Comparison of ENCODE assay signal across 12 cellular contexts in genomic region chr3:141049681-141050080, GRCh38. TPM values are rescaled to one million over a fixed set of nuclear protein-coding genes. Genes with fewer than 3 reads are reported as not detected.
A peak's percentile ranks its signal among the peaks of the same experiment; 100 is the strongest.
DNase-seq lines count a peak whose midpoint lies in the region; ATAC-seq, FAIRE-seq and TF ChIP-seq lines count a peak whose summit lies in the region.
"Had no signal": no experiment of that assay in that cellular context is flagged by ENCODE, and none has a peak within 500 bp of the region (broad histone marks: within the 10 kb centered on the region; RNA-seq: fewer than 3 reads in every experiment).

No MANE protein-coding gene starts in this region.

- DNase-seq in activated CD4-positive, alpha-beta T cell treated with anti-CD3 and anti-CD28 coated beads for 48 hours, result peak; percentile 34
- no peak for DNase-seq in activated CD4-positive, alpha-beta T cell treated with anti-CD3 and anti-CD28 coated beads, Interleukin-2, amount 10 ng/mL, durations not matched to agents 7 days and 5 days
- peak; percentile 16 to 34 (median 20) for DNase-seq in K562 (ENCODE audit: extremely low read depth in 1 of 4, low spot score in 3 of 4)
- DNase-seq in retinal pigment epithelial cell (ENCODE audit: low read depth), result no peak
- DNase-seq in foreskin fibroblast, result no peak
- no peak for DNase-seq in NCI-H2081 treated with DMSO at 0.1 percent for 48 hours (lab: John Stamatoyannopoulos, UW)
- DNase-seq in lower lobe of right lung, result no peak
- DNase-seq: cerebellar nuclear complex; stimulated activated CD4-positive, alpha-beta T cell treated with anti-CD3 and anti-CD28 coated beads, Interleukin-1b, Interleukin-23, amount 100 ng/mL, for 48 hours; testis had no signal

- in situ Hi-C loops in K562 (cut with MboI), result no loop called here

- H3K9ac ChIP-seq in Loucy (ENCODE audit: low read depth, low read length, poor library complexity, severe bottlenecking) (no peak overlapping the region), K562 (ENCODE audit: insufficient read depth in 1 of 2, low read depth in 2 of 2, low read length in 2 of 2) (no peak overlapping the region)

- H3K4me3 Mint-ChIP-seq in activated CD4-positive, alpha-beta T cell treated with anti-CD3 and anti-CD28 coated beads, Interleukin-2, amount 10 ng/mL, durations not matched to agents 7 days and 5 days, result no peak overlapping the region

- H3K4me2 ChIP-seq in Loucy (ENCODE audit: low read depth, low read length, poor library complexity, severe bottlenecking) (peak overlapping the region; percentile 96), K562 (ENCODE audit: insufficient read depth, low read length) (no peak overlapping the region)

- H3K27ac Mint-ChIP-seq in activated CD4-positive, alpha-beta T cell treated with anti-CD3 and anti-CD28 coated beads, Interleukin-2, amount 10 ng/mL, durations not matched to agents 7 days and 5 days, result no peak overlapping the region

- H3K79me2 ChIP-seq in Loucy (ENCODE audit: insufficient read depth, low read length) (peaks cover 17% of the 10 kb centered on the region), K562 (ENCODE audit: control insufficient read depth, insufficient read depth, low read length) (no peaks in the 10 kb centered on the region)

- no peaks in the 10 kb centered on the region for H3K9me3 Mint-ChIP-seq in activated CD4-positive, alpha-beta T cell treated with anti-CD3 and anti-CD28 coated beads, Interleukin-2, amount 10 ng/mL, durations not matched to agents 7 days and 5 days

- H3K4me1 ChIP-seq in Loucy (ENCODE audit: insufficient read depth, low read length, poor library complexity, severe bottlenecking) (peaks cover 22% of the 10 kb centered on the region), K562 (replicated peaks in 1 of 2; ENCODE audit: control insufficient read depth in 2 of 2, insufficient read depth in 2 of 2, low read length in 2 of 2) (peaks cover 0 to 3% of the 10 kb centered on the region in 2 experiments; a peak in 1 of 5 replicates), lower lobe of right lung (peaks cover 6% of the 10 kb centered on the region)

- no peak overlapping the region for H2AFZ ChIP-seq in Loucy (ENCODE audit: low read length)
- H2AFZ ChIP-seq in K562 (ENCODE audit: low read depth, low read length), result no peak overlapping the region

- BruUV-seq in K562 (replicated peaks; lab: Mats Ljungman, UMichigan), result no TSS peak

- ATAC-seq in K562, result peak; percentile 81
- ATAC-seq in lower lobe of right lung, result no peak

- peak; percentile 77 for TF ChIP-seq CTCF in Loucy (conservative IDR thresholded peaks at IDR 0.05; ENCODE audit: low read length)
- TF ChIP-seq CTCF in K562 (IDR thresholded peaks at IDR 0.05 in 2 of 3, conservative IDR thresholded peaks at IDR 0.05 in 1 of 3; ENCODE audit: insufficient read depth in 2 of 3, low read depth in 1 of 3, low read length in 3 of 3), result peak; percentile 25 to 35 (median 32); a peak in 3 of 6 replicates
- peak; percentile 42 for TF ChIP-seq CTCF in retinal pigment epithelial cell (conservative IDR thresholded peaks at IDR 0.05; ENCODE audit: low read depth, low read length)
- no peak for TF ChIP-seq CTCF in foreskin fibroblast (IDR thresholded peaks at IDR 0.05; ENCODE audit: low read depth, low read length)
- no peak for TF ChIP-seq CTCF in lower lobe of right lung (IDR thresholded peaks at IDR 0.05)

- H3K27me3 ChIP-seq in Loucy (ENCODE audit: insufficient read depth, low read length, poor library complexity, severe bottlenecking), result peaks cover 14% of the 10 kb centered on the region
- H3K27me3 ChIP-seq in K562 (ENCODE audit: control insufficient read depth in 2 of 2, insufficient read depth in 2 of 2, low read length in 2 of 2), result peaks cover 9 to 51% of the 10 kb centered on the region in 2 experiments; a peak in 4 of 5 replicates
- peaks cover 42% of the 10 kb centered on the region for H3K27me3 ChIP-seq in lower lobe of right lung (ENCODE audit: low read depth)
- H3K27me3 ChIP-seq: testis had no signal

- POLR2A ChIA-PET in activated CD4-positive, alpha-beta T cell treated with anti-CD3 and anti-CD28 coated beads, Interleukin-2, amount 10 ng/mL, durations not matched to agents 7 days and 5 days (lab: Charles Lee), result no interaction called here
- POLR2A ChIA-PET in K562 (lab: Yijun Ruan, JAX), result interaction anchor here (0.9 kb wide), 1 partner anchor 146 kb away, joined by 3 read pairs; no protein-coding TSS in a partner anchor

- WGBS in K562 (ENCODE audit: insufficient coverage, low coverage, missing lambda C conversion rate), result 0% methylated on average over 2 of the region's 2 CpGs

- intact Hi-C loops in K562 (cut with micrococcal nuclease) (loop anchor here (5.0 kb wide), 1 partner anchor 58 kb away; no protein-coding TSS in a partner anchor), lower lobe of right lung (cut with DNase I) (no loop called here)

- peak; percentile 6 for FAIRE-seq in K562 (lab: Jason Lieb, UNC)

- CTCF ChIA-PET in activated CD4-positive, alpha-beta T cell treated with anti-CD3 and anti-CD28 coated beads, Interleukin-2, amount 10 ng/mL, durations not matched to agents 7 days and 5 days (lab: Charles Lee), result interaction anchor here (0.6 to 1.4 kb wide), 3 partner anchors 37 to 1708 kb away, joined by 3 to 5 read pairs (median 3); no protein-coding TSS in a partner anchor
- CTCF ChIA-PET in K562 (lab: Yijun Ruan, JAX; ENCODE audit: low intra/inter-chr PET ratio), result no interaction called here

- H3K9me2 ChIP-seq in Loucy (replicated peaks; ENCODE audit: low read depth, low read length), result no peaks in the 10 kb centered on the region

- H3F3A ChIP-seq in Loucy (ENCODE audit: low read depth), result no peaks in the 10 kb centered on the region

- no peaks in the 10 kb centered on the region for H3K9me1 ChIP-seq in K562 (ENCODE audit: control insufficient read depth, insufficient read depth, low read length)

- H3K4me3 ChIP-seq in Loucy (ENCODE audit: low read length, poor library complexity, severe bottlenecking), result no peak overlapping the region
- no peak overlapping the region for H3K4me3 ChIP-seq in K562
- no peak overlapping the region for H3K4me3 ChIP-seq in retinal pigment epithelial cell (ENCODE audit: low read length)
- H3K4me3 ChIP-seq in foreskin fibroblast (ENCODE audit: low read depth in 1 of 2, low read length in 2 of 2), result no peak overlapping the region
- H3K4me3 ChIP-seq in lower lobe of right lung, result no peak overlapping the region

- no peak for TF ChIP-seq POLR2A in K562 (conservative IDR thresholded peaks at IDR 0.05)

- no peak overlapping the region for H3K27ac ChIP-seq in K562 (ENCODE audit: extremely low read depth, low read depth, low read length)
- H3K27ac ChIP-seq in lower lobe of right lung, result no peak overlapping the region
- H3K27ac ChIP-seq: BLaER1 treated with 17β-estradiol and CSF1 and Interleukin-3, amounts not matched to agents 10 nM and 100 nM; testis had no signal

- no peak for TF ChIP-seq EP300 in K562 (IDR thresholded peaks at IDR 0.05; ENCODE audit: low read length)

- H3K27me3 Mint-ChIP-seq in activated CD4-positive, alpha-beta T cell treated with anti-CD3 and anti-CD28 coated beads, Interleukin-2, amount 10 ng/mL, durations not matched to agents 7 days and 5 days, result peaks cover 62% of the 10 kb centered on the region

- H4K20me1 ChIP-seq in Loucy (ENCODE audit: insufficient read depth, low read length, poor library complexity, severe bottlenecking), result no peaks in the 10 kb centered on the region
- H4K20me1 ChIP-seq in K562 (replicated peaks; ENCODE audit: control insufficient read depth, insufficient read depth, low read length), result no peaks in the 10 kb centered on the region

- H3K4me1 Mint-ChIP-seq in activated CD4-positive, alpha-beta T cell treated with anti-CD3 and anti-CD28 coated beads, Interleukin-2, amount 10 ng/mL, durations not matched to agents 7 days and 5 days, result peaks cover 16% of the 10 kb centered on the region

- no peaks in the 10 kb centered on the region for H3K36me3 Mint-ChIP-seq in activated CD4-positive, alpha-beta T cell treated with anti-CD3 and anti-CD28 coated beads, Interleukin-2, amount 10 ng/mL, durations not matched to agents 7 days and 5 days (ENCODE audit: low read depth)

- H3K9me3 ChIP-seq in Loucy (ENCODE audit: insufficient read depth, low read depth, low read length), result no peaks in the 10 kb centered on the region
- no peaks in the 10 kb centered on the region for H3K9me3 ChIP-seq in K562 (replicated peaks; ENCODE audit: control insufficient read depth, insufficient read depth, low read depth, low read length)
- no peaks in the 10 kb centered on the region for H3K9me3 ChIP-seq in lower lobe of right lung
- H3K9me3 ChIP-seq: BLaER1 treated with 17β-estradiol and CSF1 and Interleukin-3, amounts not matched to agents 10 nM and 100 nM; testis had no signal

- TF ChIP-seq RAD21 in K562 (CRISPR knock-in tag; conservative IDR thresholded peaks at IDR 0.05 in 1 of 2, IDR thresholded peaks at IDR 0.05 in 1 of 2), result no peak; a peak in 1 of 4 replicates

- H3K36me3 ChIP-seq in Loucy (ENCODE audit: insufficient read depth, low read length) (no peaks in the 10 kb centered on the region), K562 (ENCODE audit: control insufficient read depth, insufficient read depth, low read length) (no peaks in the 10 kb centered on the region), lower lobe of right lung (no peaks in the 10 kb centered on the region)
- H3K36me3 ChIP-seq: BLaER1 treated with 17β-estradiol and CSF1 and Interleukin-3, amounts not matched to agents 10 nM and 100 nM had no signal

TF ChIP-seq in K562, 482 proteins besides CTCF, POLR2A, EP300 and RAD21 (continues in another document):
- no peak for TF ChIP-seq BACH1 (tag; IDR thresholded peaks at IDR 0.05)
- no peak for TF ChIP-seq PCBP1 (IDR thresholded peaks at IDR 0.05; ENCODE audit: low read depth, low read length, poor library complexity, severe bottlenecking)

RNA-seq across cellular contexts. Expression of gene SPSB4, which starts 1.5 kb away (rescaled TPM):
- total RNA-seq in activated CD4-positive, alpha-beta T cell treated with anti-CD3 and anti-CD28 coated beads, Interleukin-2, amount 10 ng/mL, durations not matched to agents 7 days and 5 days, result not detected
- not detected in 2 replicates for total RNA-seq in K562 (2011; cell fraction: chromatin; rRNA removed; ENCODE audit: low replicate concordance)
- not detected in 2 replicates for total RNA-seq in K562 (2011; cell fraction: nucleolus; rRNA removed)
- total RNA-seq in K562 (2011; cell fraction: nucleoplasm; rRNA removed), result not detected in 2 replicates
- total RNA-seq in K562 (2014; rRNA removed), result not detected in 2 replicates
- total RNA-seq in K562 (2014; rRNA removed; fragmentation: Illumina TruSeq; extraction: Trizol), result not detected in 2 replicates
- not detected in 2 replicates for total RNA-seq in K562 (2015; rRNA removed; fragmentation: Illumina TruSeq; extraction: Trizol)
- 0.07 TPM in 1 of 2 replicates, not detected in the other for total RNA-seq in K562 (2021)
- polyA plus RNA-seq in K562 (2011; rRNA removed), result not detected in 2 replicates
- not detected in 2 replicates for polyA plus RNA-seq in K562 (2011; cell fraction: cytosol; rRNA removed)
- not detected in 2 replicates for polyA plus RNA-seq in K562 (2011; cell fraction: nucleus; rRNA removed)
- not detected in 2 replicates for polyA plus RNA-seq in K562 (2012)
- polyA plus RNA-seq in K562 (2014; fragmentation: Illumina TruSeq; extraction: Trizol), result not detected in 2 replicates
- polyA plus RNA-seq in K562 (2014; fragmentation: Nextera tagmentation; extraction: Ambion mirVana), result not detected
- polyA plus RNA-seq in K562 (2014; rRNA removed), result not detected in 2 replicates
- polyA minus RNA-seq in K562 (2011; rRNA and poly(A)+ RNA removed), result not detected in 2 replicates
- polyA minus RNA-seq in K562 (2011; cell fraction: cytosol; rRNA and poly(A)+ RNA removed), result not detected in 2 replicates
- polyA minus RNA-seq in K562 (2011; cell fraction: nucleus; rRNA and poly(A)+ RNA removed), result not detected in 2 replicates
- 0.80 TPM for total RNA-seq in lower lobe of right lung

Comparison
In these comparisons a context has a peak if more than half of its experiments do, and no peak if none do; other contexts are left out.
1. DNase-seq: peak in activated CD4-positive, alpha-beta T cell treated with anti-CD3 and anti-CD28 coated beads for 48 hours (single experiment) and K562 (4 of 4); none in activated CD4-positive, alpha-beta T cell treated with anti-CD3 and anti-CD28 coated beads, Interleukin-2, amount 10 ng/mL, durations not matched to agents 7 days and 5 days (single experiment), retinal pigment epithelial cell (single experiment), foreskin fibroblast (0 of 2), NCI-H2081 treated with DMSO at 0.1 percent for 48 hours (single experiment) and lower lobe of right lung (single experiment).
2. CTCF ChIP-seq: peak in Loucy (single experiment), K562 (3 of 3) and retinal pigment epithelial cell (single experiment); none in foreskin fibroblast (single experiment) and lower lobe of right lung (single experiment).